In the genomic region with DNA sequence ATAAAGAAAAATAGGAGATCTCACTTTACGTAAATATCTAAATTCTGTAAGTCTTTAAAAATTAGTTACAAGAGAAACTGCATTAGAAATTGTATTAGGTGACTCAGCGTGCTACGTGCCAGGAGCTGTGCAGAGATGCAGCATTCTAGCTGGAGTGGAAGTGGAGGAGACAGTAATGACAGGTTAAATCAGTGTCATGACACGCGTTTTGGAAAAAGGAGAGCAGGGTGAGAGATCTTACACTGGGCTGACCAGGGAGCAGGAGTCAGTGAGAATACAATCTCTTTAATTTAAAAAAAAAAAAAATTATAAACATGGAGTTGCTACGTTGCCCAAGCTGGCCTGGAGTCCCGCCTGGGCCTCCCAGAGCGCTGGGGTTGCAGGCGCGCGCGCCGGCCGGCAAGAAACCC, we compare ENCODE assay signal across 8 cellular contexts. TPM values are rescaled to one million over a fixed set of nuclear protein-coding genes. Genes with fewer than 3 reads are reported as not detected.
DNase-seq lines count a peak whose midpoint lies in the region; ATAC-seq, FAIRE-seq and TF ChIP-seq lines count a peak whose summit lies in the region.

No MANE protein-coding gene starts in this region.

- peaks cover 3% of the 10 kb centered on the region; the same call in 1 of the 2 replicates for H3K36me3 ChIP-seq in SJCRH30

- no peaks in the 10 kb centered on the region for H3K27me3 Mint-ChIP-seq in nephron (ENCODE audit: low read depth)

- peaks cover 8% of the 10 kb centered on the region for H3K4me1 ChIP-seq in SJCRH30

- H3K36me3 Mint-ChIP-seq in nephron (ENCODE audit: low read depth): peaks cover 26% of the 10 kb centered on the region

- peak; percentile 23 for ATAC-seq in HG03354 (IDR thresholded peaks at IDR 0.05; ENCODE audit: poor library complexity, severe bottlenecking, unreplicated experiment)

- peak overlapping the region; percentile 92 to 94 (median 92) for H3K27ac Mint-ChIP-seq in nephron

- H3K27ac ChIP-seq in SJCRH30: peak overlapping the region; percentile 61

- no peaks in the 10 kb centered on the region for H3K9me3 Mint-ChIP-seq in nephron

- no peaks in the 10 kb centered on the region for H3K9me3 ChIP-seq in SJCRH30 (replicated peaks)

- no peaks in the 10 kb centered on the region for H3K27me3 ChIP-seq in SJCRH30

- H3K4me3 Mint-ChIP-seq in nephron: peak overlapping the region; percentile 95 to 99 (median 98)

- peaks cover 8% of the 10 kb centered on the region for H3K4me1 Mint-ChIP-seq in nephron

- DNase-seq in DMS114 treated with DMSO at 0.1 percent for 48 hours (lab: John Stamatoyannopoulos, UW; ENCODE audit: unreplicated experiment) (peak; percentile 16), GM19239 (ENCODE audit: insufficient read length, low spot score) (peak; percentile 19), SJCRH30 (no peak), epithelial cell of esophagus (ENCODE audit: low read depth) (peak; percentile 63), T-helper 9 cell (no peak)
- DNase-seq in stimulated activated CD4-positive, alpha-beta T cell treated with anti-CD3 and anti-CD28 coated beads, Interleukin-2, amount 100 ng/mL, for 24 hours: no peak

- FAIRE-seq in GM19239 (lab: Jason Lieb, UNC): no peak

- H3K4me3 ChIP-seq in SJCRH30: peak overlapping the region; percentile 71
- H3K4me3 ChIP-seq in epithelial cell of esophagus (ENCODE audit: low read length): peak overlapping the region; percentile 79

- TF ChIP-seq CTCF in epithelial cell of esophagus (IDR thresholded peaks at IDR 0.05; ENCODE audit: insufficient read depth, low read depth, low read length, missing control alignments) (no peak), nephron (IDR thresholded peaks at IDR 0.05; ENCODE audit: unreplicated experiment in 3 of 3) (no peak)

RNA-seq across cellular contexts. Expression of a gene that starts 0.6 kb away (rescaled TPM):
- total RNA-seq in SJCRH30 (2014; rRNA removed; shearing (Covaris generic)): 16.8 and 23.1 TPM in 2 replicates

RNA-seq across cellular contexts. Expression of a gene that starts 58.6 kb away (rescaled TPM):
- total RNA-seq in SJCRH30 (2014; rRNA removed; shearing (Covaris generic)): 58.7 and 60.6 TPM in 2 replicates

Comparison
In these comparisons a context has a peak if more than half of its experiments do, and no peak if none do; other contexts are left out.
1. DNase-seq: peak in DMS114 treated with DMSO at 0.1 percent for 48 hours (single experiment), GM19239 (single experiment) and epithelial cell of esophagus (single experiment); none in SJCRH30 (0 of 2), T-helper 9 cell (single experiment) and stimulated activated CD4-positive, alpha-beta T cell treated with anti-CD3 and anti-CD28 coated beads, Interleukin-2, amount 100 ng/mL, for 24 hours (0 of 2).